Comparison of ENCODE assay signal across 36 cellular contexts in genomic region chr4:10482913-10483312, GRCh38. TPM values are rescaled to one million over a fixed set of nuclear protein-coding genes. Genes with fewer than 3 reads are reported as not detected.
DNase-seq lines count a peak whose midpoint lies in the region; ATAC-seq, FAIRE-seq and TF ChIP-seq lines count a peak whose summit lies in the region.
"Had no signal": no experiment of that assay in that cellular context is flagged by ENCODE, and none has a peak within 500 bp of the region (broad histone marks: within the 10 kb centered on the region; RNA-seq: fewer than 3 reads in every experiment).

No MANE protein-coding gene starts in this region.

- H3K23ac ChIP-seq in trophoblast cell (ENCODE audit: low read length) = no peak overlapping the region

- H4K8ac ChIP-seq in trophoblast cell (ENCODE audit: low read depth, low read length) = no peak overlapping the region

- H3K4me1 ChIP-seq in right atrium auricular region (no peaks in the 10 kb centered on the region), HEK293 (ENCODE audit: control insufficient read depth, insufficient read depth, low read length) (no peaks in the 10 kb centered on the region), K562 (replicated peaks in 1 of 2; ENCODE audit: control insufficient read depth in 2 of 2, insufficient read depth in 2 of 2, low read length in 2 of 2) (no peaks in the 10 kb centered on the region; a peak in 1 of 5 replicates), trophoblast cell (ENCODE audit: control insufficient read depth in 1 of 2, insufficient read depth in 2 of 2, low read length in 2 of 2) (peaks cover 0 to 2% of the 10 kb centered on the region in 2 experiments)
- H3K4me1 ChIP-seq: A549; BE2C; BLaER1; BLaER1 treated with 17β-estradiol and CSF1 and Interleukin-3, amounts not matched to agents 10 nM and 100 nM; Caco-2 had no signal

- no peak for TF ChIP-seq POLR2A in K562 (conservative IDR thresholded peaks at IDR 0.05)

- H3K79me2 ChIP-seq in K562 (ENCODE audit: control insufficient read depth, insufficient read depth, low read length) = no peaks in the 10 kb centered on the region
- no peaks in the 10 kb centered on the region for H3K79me2 ChIP-seq in trophoblast cell (ENCODE audit: control insufficient read depth, insufficient read depth, low read length, poor library complexity)

- H4K12ac ChIP-seq in trophoblast cell (ENCODE audit: low read depth, low read length) = no peak overlapping the region

- TF ChIP-seq RAD21 in K562 (CRISPR knock-in tag; conservative IDR thresholded peaks at IDR 0.05 in 1 of 2, IDR thresholded peaks at IDR 0.05 in 1 of 2) = no peak

- no peak for FAIRE-seq in K562 (lab: Jason Lieb, UNC)
- FAIRE-seq: A204.1, A549, D721Med had no signal

- no peak overlapping the region for H2AK5ac ChIP-seq in trophoblast cell (ENCODE audit: low read length)

- H3K18ac ChIP-seq in trophoblast cell (ENCODE audit: low read length) = no peak overlapping the region

- no peak overlapping the region for H2BK5ac ChIP-seq in trophoblast cell (ENCODE audit: low read depth, low read length, poor library complexity)

- CTCF ChIA-PET in HEK293 (lab: Yijun Ruan, JAX) = interaction anchor here (0.8 to 1.5 kb wide), 2 partner anchors 22 to 56 kb away, joined by 3 to 4 read pairs; no protein-coding TSS in a partner anchor
- CTCF ChIA-PET in K562 (lab: Yijun Ruan, JAX; ENCODE audit: low intra/inter-chr PET ratio) = no interaction called here

- no peaks in the 10 kb centered on the region for H4K20me1 ChIP-seq in K562 (replicated peaks; ENCODE audit: control insufficient read depth, insufficient read depth, low read length)
- H4K20me1 ChIP-seq: BLaER1; BLaER1 treated with 17β-estradiol and CSF1 and Interleukin-3, amounts not matched to agents 10 nM and 100 nM had no signal

- H2AFZ ChIP-seq in K562 (ENCODE audit: low read depth, low read length) (0 out of 2 replicates have a peak overlapping the region, but pooled peaks have one; percentile 9), trophoblast cell (ENCODE audit: insufficient read depth, low read length, poor library complexity) (no peak overlapping the region)

- no peaks in the 10 kb centered on the region for H3K9me1 ChIP-seq in K562 (ENCODE audit: control insufficient read depth, insufficient read depth, low read length)

- WGBS in K562 (ENCODE audit: insufficient coverage, low coverage, missing lambda C conversion rate) = 16% methylated on average over 5 of the region's 5 CpGs
- no CpG with 5 or more reads among the region's 5 CpGs for whole genome bisulfite sequencing in trophoblast cell (ENCODE audit: extremely low coverage, insufficient coverage, insufficient read length)

- H3K9me3 ChIP-seq in right atrium auricular region (no peaks in the 10 kb centered on the region), HEK293 (ENCODE audit: control insufficient read depth, insufficient read depth, low read depth, low read length) (no peaks in the 10 kb centered on the region), K562 (replicated peaks; ENCODE audit: control insufficient read depth, insufficient read depth, low read depth, low read length) (no peaks in the 10 kb centered on the region), trophoblast cell (ENCODE audit: insufficient read depth, low read depth, low read length) (no peaks in the 10 kb centered on the region)
- H3K9me3 ChIP-seq: A549, BE2C, BLaER1, Caco-2 had no signal

- POLR2A ChIA-PET in HEK293 (lab: Yijun Ruan, JAX) = no interaction called here
- POLR2A ChIA-PET in K562 (lab: Yijun Ruan, JAX) = interaction anchor here (2.2 kb wide), 1 partner anchor 364 kb away, joined by 6 read pairs; no protein-coding TSS in a partner anchor

- DNase-seq in right atrium auricular region (ENCODE audit: low spot score) (peak; percentile 11), Right ventricle myocardium inferior (ENCODE audit: missing footprints) (no peak), K562 (ENCODE audit: extremely low read depth in 1 of 4, low spot score in 3 of 4) (no peak), trophoblast cell (no peak), DMS53 treated with DMSO at 0.1 percent for 48 hours (lab: John Stamatoyannopoulos, UW; ENCODE audit: unreplicated experiment) (no peak), putamen (ENCODE audit: low spot score) (no peak), middle frontal gyrus (ENCODE audit: extremely low spot score, low spot score) (no peak)
- DNase-seq: 8988T; ACHN; AML-193; BE2C; C1 segment of cervical spinal cord; Caco-2; Calu3; CD4-positive, alpha-beta memory T cell; CD4-positive, alpha-beta T cell; CD4-positive, CD25-positive, alpha-beta regulatory T cell; CD8-positive, alpha-beta memory T cell; CD8-positive, alpha-beta T cell; COR-L47; DMS 273 treated with DMSO at 0.1 percent for 48 hours; DMS153; DMS53; DMS79; DMS79 treated with DMSO at 0.1 percent for 48 hours; DND-41; EL had no signal

- H2BK12ac ChIP-seq in trophoblast cell (ENCODE audit: low read length) = no peak overlapping the region

- H3K79me1 ChIP-seq in trophoblast cell (ENCODE audit: low read length) = no peaks in the 10 kb centered on the region

- TF ChIP-seq CTCF in right atrium auricular region (IDR thresholded peaks at IDR 0.05) (no peak), HEK293 (tag by site-specific recombination; IDR thresholded peaks at IDR 0.05) (no peak), K562 (IDR thresholded peaks at IDR 0.05 in 2 of 3, conservative IDR thresholded peaks at IDR 0.05 in 1 of 3; ENCODE audit: insufficient read depth in 2 of 3, low read depth in 1 of 3, low read length in 3 of 3) (no peak)

- ATAC-seq in Right ventricle myocardium inferior (no peak), K562 (peak; percentile 23; the same call in 2 of the 3 replicates)
- ATAC-seq: A549; CD8-positive, alpha-beta T cell had no signal

- TF ChIP-seq EP300 in K562 (IDR thresholded peaks at IDR 0.05; ENCODE audit: low read length) = no peak

- H3K4ac ChIP-seq in trophoblast cell (ENCODE audit: low read depth, low read length) = no peak overlapping the region

- in situ Hi-C loops in K562 (cut with MboI) = no loop called here

- H3K27ac ChIP-seq in right atrium auricular region = no peak overlapping the region
- no peak overlapping the region for H3K27ac ChIP-seq in HEK293 (ENCODE audit: extremely low read depth, low read depth, low read length)
- no peak overlapping the region for H3K27ac ChIP-seq in K562 (ENCODE audit: extremely low read depth, low read depth, low read length)
- H3K27ac ChIP-seq in trophoblast cell (ENCODE audit: low read depth, low read length) = no peak overlapping the region
- H3K27ac ChIP-seq: 22Rv1; A549; BLaER1; BLaER1 treated with 17β-estradiol and CSF1 and Interleukin-3, amounts not matched to agents 10 nM and 100 nM; C4-2B had no signal

- H3K4me2 ChIP-seq in K562 (ENCODE audit: insufficient read depth, low read length) (no peak overlapping the region), trophoblast cell (ENCODE audit: low read length) (no peak overlapping the region)
- H3K4me2 ChIP-seq: A549; BLaER1; BLaER1 treated with 17β-estradiol and CSF1 and Interleukin-3, amounts not matched to agents 10 nM and 100 nM had no signal

- H3K14ac ChIP-seq in trophoblast cell (ENCODE audit: low read length) = no peak overlapping the region

- H4K91ac ChIP-seq in trophoblast cell (ENCODE audit: low read depth, low read length) = no peak overlapping the region

- no TSS peak for BruUV-seq in K562 (replicated peaks; lab: Mats Ljungman, UMichigan)

- H3K4me3 ChIP-seq in right atrium auricular region = no peak overlapping the region
- no peak overlapping the region for H3K4me3 ChIP-seq in HEK293 (ENCODE audit: low read depth, low read length)
- H3K4me3 ChIP-seq in K562 = no peak overlapping the region
- no peak overlapping the region for H3K4me3 ChIP-seq in trophoblast cell (ENCODE audit: low read depth, low read length)
- H3K4me3 ChIP-seq: A549; BLaER1; BLaER1 treated with 17β-estradiol and CSF1 and Interleukin-3, amounts not matched to agents 10 nM and 100 nM had no signal

- no peak overlapping the region for H3K9ac ChIP-seq in K562 (ENCODE audit: insufficient read depth in 1 of 2, low read depth in 2 of 2, low read length in 2 of 2)
- peak overlapping the region; percentile 19 for H3K9ac ChIP-seq in trophoblast cell (ENCODE audit: low read length)
- H3K9ac ChIP-seq: BLaER1; BLaER1 treated with 17β-estradiol and CSF1 and Interleukin-3, amounts not matched to agents 10 nM and 100 nM had no signal

- H3K27me3 ChIP-seq in right atrium auricular region (no peaks in the 10 kb centered on the region), K562 (ENCODE audit: control insufficient read depth in 2 of 2, insufficient read depth in 2 of 2, low read length in 2 of 2) (no peaks in the 10 kb centered on the region), trophoblast cell (ENCODE audit: insufficient read depth, low read length) (no peaks in the 10 kb centered on the region)
- H3K27me3 ChIP-seq: BE2C; BLaER1; BLaER1 treated with 17β-estradiol and CSF1 and Interleukin-3, amounts not matched to agents 10 nM and 100 nM had no signal

- intact Hi-C loops in Right ventricle myocardium inferior (cut with DNase I) (no loop called here), K562 (cut with micrococcal nuclease) (no loop called here)

- H3K36me3 ChIP-seq in right atrium auricular region (no peaks in the 10 kb centered on the region), HEK293 (ENCODE audit: control insufficient read depth in 2 of 2, insufficient read depth in 1 of 2, low read length in 2 of 2) (no peaks in the 10 kb centered on the region), K562 (ENCODE audit: control insufficient read depth, insufficient read depth, low read length) (no peaks in the 10 kb centered on the region), trophoblast cell (ENCODE audit: control insufficient read depth in 1 of 2, insufficient read depth in 2 of 2, low read length in 2 of 2) (no peaks in the 10 kb centered on the region)
- H3K36me3 ChIP-seq: BE2C; BLaER1; BLaER1 treated with 17β-estradiol and CSF1 and Interleukin-3, amounts not matched to agents 10 nM and 100 nM had no signal

- no peak overlapping the region for H2BK120ac ChIP-seq in trophoblast cell (ENCODE audit: insufficient read depth, low read length, poor library complexity)

RNA-seq across cellular contexts. Expression of gene ZNF518B, which starts 25.7 kb away (rescaled TPM):
- total RNA-seq in right atrium auricular region (10 to 100 TPM; 36.0 to 39.1 TPM), Right ventricle myocardium inferior (22.8 TPM), K562 (2014; rRNA removed) (35.1 and 37.5 TPM in 2 replicates), K562 (2014; rRNA removed; fragmentation: Illumina TruSeq; extraction: Trizol) (47.4 and 51.9 TPM in 2 replicates), K562 (2015; rRNA removed; fragmentation: Illumina TruSeq; extraction: Trizol) (44.0 and 48.9 TPM in 2 replicates), K562 (2021) (38.1 and 38.4 TPM in 2 replicates)
- 40.6 and 103 TPM in 2 replicates for total RNA-seq in K562 (2011; cell fraction: chromatin; rRNA removed; ENCODE audit: low replicate concordance)
- 31.4 and 40.7 TPM in 2 replicates for total RNA-seq in K562 (2011; cell fraction: nucleolus; rRNA removed)
- total RNA-seq in K562 (2011; cell fraction: nucleoplasm; rRNA removed) = 63.0 and 83.7 TPM in 2 replicates
- polyA plus RNA-seq in K562 (2011; rRNA removed) (29.4 and 48.1 TPM in 2 replicates), K562 (2014; fragmentation: Illumina TruSeq; extraction: Trizol) (24.6 and 28.8 TPM in 2 replicates), K562 (2014; fragmentation: Nextera tagmentation; extraction: Ambion mirVana) (10 to 100 TPM; 13.1 TPM), K562 (2014; rRNA removed) (19.3 and 19.8 TPM in 2 replicates)
- polyA plus RNA-seq in K562 (2011; cell fraction: cytosol; rRNA removed) = 12.8 and 16.8 TPM in 2 replicates
- 31.7 and 31.8 TPM in 2 replicates for polyA plus RNA-seq in K562 (2011; cell fraction: nucleus; rRNA removed)
- polyA plus RNA-seq in K562 (2012) = 16.6 and 17.1 TPM in 2 replicates
- 113 and 141 TPM in 2 replicates for polyA minus RNA-seq in K562 (2011; rRNA and poly(A)+ RNA removed)
- polyA minus RNA-seq in K562 (2011; cell fraction: cytosol; rRNA and poly(A)+ RNA removed) = 38.1 and 55.9 TPM in 2 replicates
- 84.6 and 128 TPM in 2 replicates for polyA minus RNA-seq in K562 (2011; cell fraction: nucleus; rRNA and poly(A)+ RNA removed)
- polyA plus RNA-seq in trophoblast cell (2013) = 18.5 and 20.2 TPM in 2 replicates
- total RNA-seq: A673, Caco-2, Calu3 had no signal
